In genomic region chr9:73813546-73813945, GRCh38 we compare ENCODE assay signal across 17 cellular contexts.
DNase-seq lines count a peak whose midpoint lies in the region; ATAC-seq lines count a peak whose summit lies in the region.
"Had no signal": no experiment of that assay in that cellular context is flagged by ENCODE, and none has a peak within 500 bp of the region (broad histone marks: within the 10 kb centered on the region; RNA-seq: fewer than 3 reads in every experiment).

No MANE protein-coding gene starts in this region.

- no peak for ATAC-seq in GM19467 (IDR thresholded peaks at IDR 0.05; ENCODE audit: unreplicated experiment)

- peak; percentile 41 for DNase-seq in adipocyte (ENCODE audit: low read depth)
- DNase-seq in iris pigment epithelial cell (ENCODE audit: low read depth): peak; percentile 28
- no peak for DNase-seq in COLO829 (ENCODE audit: low spot score)
- DNase-seq in NCI-H82 (lab: John Stamatoyannopoulos, UW): no peak
- DNase-seq: 8988T; ACHN; BE2C; C1 segment of cervical spinal cord; Caco-2; Calu3; CD4-positive, alpha-beta memory T cell; CD4-positive, CD25-positive, alpha-beta regulatory T cell; CD8-positive, alpha-beta memory T cell; DMS79 treated with DMSO at 0.1 percent for 48 hours; GF-D8 had no signal

- H3K27me3 ChIP-seq in adipocyte (replicated peaks; ENCODE audit: control insufficient read depth, insufficient read depth, low read length): no peaks in the 10 kb centered on the region
- H3K27me3 ChIP-seq: BE2C, BLaER1 had no signal

- no peak overlapping the region for H3K9ac ChIP-seq in adipocyte (ENCODE audit: low read length)
- H3K9ac ChIP-seq: BLaER1 had no signal

- no peaks in the 10 kb centered on the region for H3K4me1 ChIP-seq in adipocyte (ENCODE audit: control insufficient read depth, insufficient read depth, low read length)
- H3K4me1 ChIP-seq: BE2C, BLaER1, Caco-2 had no signal

- no peak overlapping the region for H3K4me3 ChIP-seq in adipocyte (ENCODE audit: low read length)
- H3K4me3 ChIP-seq: BLaER1 had no signal

- H3K36me3 ChIP-seq in adipocyte (ENCODE audit: control insufficient read depth, insufficient read depth, low read length, severe bottlenecking): no peaks in the 10 kb centered on the region
- H3K36me3 ChIP-seq: BE2C, BLaER1 had no signal

- no peaks in the 10 kb centered on the region for H3K9me3 ChIP-seq in adipocyte (ENCODE audit: control insufficient read depth, low read length)
- H3K9me3 ChIP-seq: BE2C, BLaER1, Caco-2 had no signal

Comparison
In these comparisons a context has a peak if more than half of its experiments do, and no peak if none do; other contexts are left out.
1. DNase-seq: peak in adipocyte (single experiment) and iris pigment epithelial cell (single experiment); none in COLO829 (single experiment) and NCI-H82 (single experiment).